22 cellular contexts compared by ENCODE assay signal in genomic region chr20:62054451-62054953, GRCh38.
"Had no signal": no experiment of that assay in that cellular context is flagged by ENCODE, and none has a peak within 500 bp of the region (broad histone marks: within the 10 kb centered on the region; RNA-seq: fewer than 3 reads in every experiment).

No MANE protein-coding gene starts in this region.

- H3K27ac Mint-ChIP-seq: activated CD4-positive, alpha-beta T cell treated with anti-CD3 and anti-CD28 coated beads, Interleukin-2, amount 10 ng/mL, durations not matched to agents 24 days and 14 days; activated CD8-positive, alpha-beta T cell treated with anti-CD3 and anti-CD28 coated beads for 36 hours; activated naive CD8-positive, alpha-beta T cell treated with anti-CD3 and anti-CD28 coated beads, Interleukin-2, amount 50 U/mL, for 24 hours; activated T-helper 2 cell treated with anti-CD3 and anti-CD28 coated beads, Interferon-gamma antibody, Interleukin-2, Interleukin-4, amounts not matched to agents 10 μg/mL and 5 μg/mL and 100 μg/mL, durations not matched to agents 14 hours and 24 hours and 36 hours; dendritic cell treated with granulocyte-macrophage colony-stimulating factor and Interleukin-4, amounts not matched to agents 40 ng/mL and 50 ng/mL, for 4 days; mesothelial cell of epicardium; nephron progenitor cell had no signal

- H3K9me3 ChIP-seq: psoas muscle, tibial artery, uterus had no signal

- H3K4me3 ChIP-seq: hepatocyte, lung, psoas muscle, tibial artery, uterus had no signal

- H3K27ac ChIP-seq: brain microvascular endothelial cell, hepatocyte, psoas muscle, tibial artery, uterus had no signal

- H3K27me3 Mint-ChIP-seq: activated CD4-positive, alpha-beta T cell treated with anti-CD3 and anti-CD28 coated beads, Interleukin-2, amount 10 ng/mL, durations not matched to agents 24 days and 14 days; activated CD8-positive, alpha-beta T cell treated with anti-CD3 and anti-CD28 coated beads for 36 hours; activated naive CD4-positive, alpha-beta T cell treated with anti-CD3 and anti-CD28 coated beads, Interleukin-2, amount 10 ng/mL, durations not matched to agents 7 days and 5 days; activated naive CD8-positive, alpha-beta T cell treated with anti-CD3 and anti-CD28 coated beads, Interleukin-2, amount 50 U/mL, for 24 hours; dendritic cell treated with granulocyte-macrophage colony-stimulating factor and Interleukin-4, amounts not matched to agents 40 ng/mL and 50 ng/mL, for 4 days had no signal

- H3K4me2 ChIP-seq: hepatocyte had no signal

- FAIRE-seq: islet of Langerhans had no signal

- H3K27me3 ChIP-seq: brain microvascular endothelial cell, hepatocyte, tibial artery, uterus had no signal

- H2AFZ ChIP-seq: hepatocyte had no signal

- H3K36me3 ChIP-seq: brain microvascular endothelial cell, uterus had no signal

- H3K4me3 Mint-ChIP-seq: activated CD4-positive, alpha-beta T cell treated with anti-CD3 and anti-CD28 coated beads, Interleukin-2, amount 10 ng/mL, durations not matched to agents 24 days and 14 days; activated CD8-positive, alpha-beta T cell treated with anti-CD3 and anti-CD28 coated beads for 36 hours; activated naive CD4-positive, alpha-beta T cell treated with anti-CD3 and anti-CD28 coated beads, Interleukin-2, amount 10 ng/mL, durations not matched to agents 7 days and 5 days; activated naive CD8-positive, alpha-beta T cell treated with anti-CD3 and anti-CD28 coated beads, Interleukin-2, amount 50 U/mL, for 24 hours; dendritic cell treated with granulocyte-macrophage colony-stimulating factor and Interleukin-4, amounts not matched to agents 40 ng/mL and 50 ng/mL, for 4 days; mesothelial cell of epicardium; nephron progenitor cell had no signal

- H3K9me3 Mint-ChIP-seq: activated CD4-positive, alpha-beta T cell treated with anti-CD3 and anti-CD28 coated beads, Interleukin-2, amount 10 ng/mL, durations not matched to agents 24 days and 14 days; activated CD8-positive, alpha-beta T cell treated with anti-CD3 and anti-CD28 coated beads for 36 hours; activated naive CD4-positive, alpha-beta T cell treated with anti-CD3 and anti-CD28 coated beads, Interleukin-2, amount 10 ng/mL, durations not matched to agents 7 days and 5 days; activated naive CD8-positive, alpha-beta T cell treated with anti-CD3 and anti-CD28 coated beads, Interleukin-2, amount 50 U/mL, for 24 hours; activated T-helper 2 cell treated with anti-CD3 and anti-CD28 coated beads, Interferon-gamma antibody, Interleukin-2, Interleukin-4, amounts not matched to agents 10 μg/mL and 5 μg/mL and 100 μg/mL, durations not matched to agents 14 hours and 24 hours and 36 hours; dendritic cell treated with granulocyte-macrophage colony-stimulating factor and Interleukin-4, amounts not matched to agents 40 ng/mL and 50 ng/mL, for 4 days; mesothelial cell of epicardium; nephron progenitor cell had no signal

- DNase-seq: activated CD4-positive, alpha-beta T cell treated with anti-CD3 and anti-CD28 coated beads, Interleukin-2, amount 10 ng/mL, durations not matched to agents 24 days and 14 days; activated CD8-positive, alpha-beta T cell treated with anti-CD3 and anti-CD28 coated beads for 36 hours; activated naive CD4-positive, alpha-beta T cell treated with anti-CD3 and anti-CD28 coated beads, Interleukin-2, amount 10 ng/mL, durations not matched to agents 7 days and 5 days; activated naive CD8-positive, alpha-beta T cell treated with anti-CD3 and anti-CD28 coated beads, Interleukin-2, amount 50 U/mL, for 24 hours; anterior cingulate cortex; brain microvascular endothelial cell; effector CD8-positive, alpha-beta T cell; nephron progenitor cell; psoas muscle; right cardiac atrium; stimulated activated naive CD4-positive, alpha-beta T cell treated with Interleukin-2 at 50 U/mL for 16 hours; substantia nigra; T-helper 1 cell; T1000; tibial artery; uterus had no signal

- H3K4me1 ChIP-seq: uterus had no signal

- ATAC-seq: activated CD8-positive, alpha-beta T cell treated with anti-CD3 and anti-CD28 coated beads for 36 hours; activated naive CD8-positive, alpha-beta T cell treated with anti-CD3 and anti-CD28 coated beads, Interleukin-2, amount 50 U/mL, for 24 hours; psoas muscle; right cardiac atrium had no signal
